In the genomic region with DNA sequence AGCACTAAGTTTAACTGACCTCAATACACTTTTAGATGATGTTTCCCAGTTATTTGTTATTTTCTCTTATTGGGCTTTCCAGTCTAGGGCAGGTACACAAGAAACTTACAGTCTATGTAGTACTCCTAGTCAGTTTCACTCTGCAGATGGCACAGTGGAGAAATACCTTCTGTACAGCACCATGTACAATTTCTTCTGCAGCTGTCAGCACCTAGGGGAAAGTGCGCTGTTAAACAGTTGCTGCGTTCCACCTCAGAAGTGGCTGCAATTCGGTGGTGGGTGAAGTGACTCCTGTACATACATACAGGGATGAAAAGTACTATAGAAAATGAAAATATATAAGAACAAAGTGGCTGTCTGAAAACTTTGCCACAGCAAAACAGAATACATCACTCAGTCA, we compare ENCODE assay signal across 26 cellular contexts. TPM values are rescaled to one million over a fixed set of nuclear protein-coding genes. Genes with fewer than 3 reads are reported as not detected.
"Had no signal": no experiment of that assay in that cellular context is flagged by ENCODE, and none has a peak within 500 bp of the region (broad histone marks: within the 10 kb centered on the region; RNA-seq: fewer than 3 reads in every experiment).

No MANE protein-coding gene starts in this region.

- H3K9me3 ChIP-seq: adrenal gland, SJSA1 had no signal

- H3K27ac ChIP-seq: adrenal gland, KMS-11, SJSA1 had no signal

- H3K36me3 ChIP-seq: adrenal gland, SJSA1 had no signal

- DNase-seq: activated CD4-positive, alpha-beta T cell treated with anti-CD3 and anti-CD28 coated beads for 48 hours; activated CD4-positive, alpha-beta T cell treated with anti-CD3 and anti-CD28 coated beads, Interleukin-2, amount 50 U/mL, for 4 hours; activated CD4-positive, CD25-positive, alpha-beta regulatory T cell treated with anti-CD3 and anti-CD28 coated beads, Interleukin-2, amount 50 U/mL, for 72 hours; activated CD8-positive, alpha-beta memory T cell treated with anti-CD3 and anti-CD28 coated beads, Interleukin-2, amount 50 U/mL, for 48 hours; activated CD8-positive, alpha-beta T cell treated with anti-CD3 and anti-CD28 coated beads, Interleukin-2, amount 10 ng/mL, durations not matched to agents 7 days and 5 days; activated naive CD4-positive, alpha-beta T cell treated with anti-CD3 and anti-CD28 coated beads, Interleukin-2, amount 50 U/mL, for 16 hours; activated naive CD8-positive, alpha-beta T cell treated with anti-CD3 and anti-CD28 coated beads, Interleukin-2, amount 10 ng/mL, durations not matched to agents 7 days and 5 days; activated T-cell treated with anti-CD3 and anti-CD28 coated beads, Interleukin-2, amount 50 U/mL, for 1 hour; adrenal gland; anterior cingulate cortex; caudate nucleus; NCI-H1092 treated with DMSO at 0.1 percent for 48 hours; NCI-H1417 treated with DMSO at 0.1 percent for 48 hours; NCI-H187; NCI-H2081; NCI-H226; NCI-H69; NK-92 treated with Interleukin-12 subunit alpha and Interleukin-12 subunit beta, amount 100 ng/mL, for 24 hours; OCI-M1; RPMI8226; SHP77 had no signal

- H3K27me3 ChIP-seq: adrenal gland, SJSA1 had no signal

- ATAC-seq: activated CD8-positive, alpha-beta T cell treated with anti-CD3 and anti-CD28 coated beads, Interleukin-2, amount 10 ng/mL, durations not matched to agents 7 days and 5 days; Panc1; WTC11 had no signal

- H3K4me3 ChIP-seq: adrenal gland, SJSA1 had no signal

- H3K4me1 ChIP-seq: adrenal gland, SJSA1 had no signal

RNA-seq across cellular contexts. Expression of a gene that starts 48.3 kb away (rescaled TPM):
- total RNA-seq: activated CD8-positive, alpha-beta T cell treated with anti-CD3 and anti-CD28 coated beads, Interleukin-2, amount 10 ng/mL, durations not matched to agents 7 days and 5 days; MCF 10A; SJSA1 had no signal
